Comparison of ENCODE assay signal across 8 cellular contexts in genomic region chr7:28409716-28410627, GRCh38. TPM values are rescaled to one million over a fixed set of nuclear protein-coding genes. Genes with fewer than 3 reads are reported as not detected.
A peak's percentile ranks its signal among the peaks of the same experiment; 100 is the strongest.
DNase-seq lines count a peak whose midpoint lies in the region; ATAC-seq and TF ChIP-seq lines count a peak whose summit lies in the region.

No MANE protein-coding gene starts in this region.

- intact Hi-C loops in heart left ventricle (cut with DNase I): loop anchor here in 9 of 10 donors (5.0 to 10.0 kb wide), 7 partner anchors 125 to 442 kb away; no protein-coding TSS in a partner anchor
- intact Hi-C loops in posterior cingulate gyrus (cut with DNase I): loop anchor here (5.0 kb wide), 2 partner anchors 217 to 277 kb away; no protein-coding TSS in a partner anchor

- H3K27ac ChIP-seq in heart left ventricle: peak overlapping the region; percentile 53 to 98 (median 90)

- peak; percentile 7 for ATAC-seq in HG03103 (IDR thresholded peaks at IDR 0.05; ENCODE audit: low read depth, unreplicated experiment)
- ATAC-seq in heart left ventricle: peak; percentile 3 to 27 (median 16)
- no peak for ATAC-seq in HG03457 (IDR thresholded peaks at IDR 0.05; ENCODE audit: unreplicated experiment)
- no peak for ATAC-seq in GM18867 (IDR thresholded peaks at IDR 0.05; ENCODE audit: unreplicated experiment)

- no peaks in the 10 kb centered on the region for H3K9me3 ChIP-seq in heart left ventricle

- peaks cover 42% of the 10 kb centered on the region for H3K4me1 Mint-ChIP-seq in activated naive CD8-positive, alpha-beta T cell (ENCODE audit: low read depth)

- peaks cover 0 to 57% (median 25%) of the 10 kb centered on the region in 12 donors for H3K4me1 ChIP-seq in heart left ventricle

- no peaks in the 10 kb centered on the region for H3K9me3 Mint-ChIP-seq in activated naive CD8-positive, alpha-beta T cell (ENCODE audit: low read depth)

- peaks cover 0 to 31% (median 0%) of the 10 kb centered on the region in 9 donors for H3K27me3 ChIP-seq in heart left ventricle

- no peak overlapping the region for H3K27ac Mint-ChIP-seq in activated naive CD8-positive, alpha-beta T cell

- peak overlapping the region; percentile 95 for H3K4me3 Mint-ChIP-seq in activated naive CD8-positive, alpha-beta T cell

- peak in 1 of 12 donors; percentile 11 for TF ChIP-seq CTCF in heart left ventricle (IDR thresholded peaks at IDR 0.05)

- H3K4me3 ChIP-seq in heart left ventricle: peak overlapping the region; percentile 70 to 90 (median 84)

- DNase-seq in D341Med (ENCODE audit: low spot score) (peak; percentile 54), heart left ventricle (peak; percentile 40 to 72 (median 64)), posterior cingulate gyrus (peak in 7 of 10 donors; percentile 17 to 90 (median 46)), LoVo (ENCODE audit: low spot score) (no peak)

- no peak for TF ChIP-seq POLR2A in heart left ventricle (IDR thresholded peaks at IDR 0.05)

- H3K36me3 Mint-ChIP-seq in activated naive CD8-positive, alpha-beta T cell: no peaks in the 10 kb centered on the region

- 0 to 1% (median 0%) methylated on average over 18 to 92 of the region's 92 CpGs for WGBS in heart left ventricle, 4 donors

- H3K27me3 Mint-ChIP-seq in activated naive CD8-positive, alpha-beta T cell: peaks cover 33% of the 10 kb centered on the region

- H3K36me3 ChIP-seq in heart left ventricle: no peaks in the 10 kb centered on the region

RNA-seq across cellular contexts. Expression of gene CREB5, which starts 2.3 kb away (rescaled TPM):
- total RNA-seq in heart left ventricle: 10 to 100 TPM in 5 of 9 donors, 1 to 10 TPM in 4; 7.6 to 38.7 (median 15.4) TPM
- 10 to 100 TPM; 12.3 to 15.2 TPM for polyA plus RNA-seq in heart left ventricle

Comparison
In these comparisons a context has a peak if more than half of its experiments do, and no peak if none do; other contexts are left out.
1. ATAC-seq: peak in HG03103 (single experiment) and heart left ventricle (4 of 4); none in HG03457 (single experiment) and GM18867 (single experiment).